In genomic region chr1:37553927-37554808, GRCh38 we compare ENCODE assay signal across 8 cellular contexts. TPM values are rescaled to one million over a fixed set of nuclear protein-coding genes. Genes with fewer than 3 reads are reported as not detected.
DNase-seq lines count a peak whose midpoint lies in the region; ATAC-seq, FAIRE-seq and TF ChIP-seq lines count a peak whose summit lies in the region.

A gene with protein sequence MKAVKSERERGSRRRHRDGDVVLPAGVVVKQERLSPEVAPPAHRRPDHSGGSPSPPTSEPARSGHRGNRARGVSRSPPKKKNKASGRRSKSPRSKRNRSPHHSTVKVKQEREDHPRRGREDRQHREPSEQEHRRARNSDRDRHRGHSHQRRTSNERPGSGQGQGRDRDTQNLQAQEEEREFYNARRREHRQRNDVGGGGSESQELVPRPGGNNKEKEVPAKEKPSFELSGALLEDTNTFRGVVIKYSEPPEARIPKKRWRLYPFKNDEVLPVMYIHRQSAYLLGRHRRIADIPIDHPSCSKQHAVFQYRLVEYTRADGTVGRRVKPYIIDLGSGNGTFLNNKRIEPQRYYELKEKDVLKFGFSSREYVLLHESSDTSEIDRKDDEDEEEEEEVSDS (minus strand): TSS chr1:37554293. CDS start chr1:37554229, 64 bp downstream.

- peak within 1 kb of the TSS; percentile 62 for H3K27ac ChIP-seq in ACC112 (ENCODE audit: low read depth, low read length)
- peak within 1 kb of the TSS; percentile 88 for H3K27ac ChIP-seq in keratinocyte (ENCODE audit: control insufficient read depth, insufficient read depth, low read length)

- dilution Hi-C loops in keratinocyte (cut with MboI; ENCODE audit: extremely low pct_ligation_motif_present, low sequenced_read_pairs), result no loop called here

- peaks cover 3% of the 10 kb centered on the region for H3K9me1 ChIP-seq in keratinocyte (ENCODE audit: control insufficient read depth, extremely low read depth, insufficient read depth, low read length)

- peak within 1 kb of the TSS; percentile 95 for H3K9ac ChIP-seq in keratinocyte (ENCODE audit: control insufficient read depth, extremely low read depth, insufficient read depth, low read length)

- peaks cover 40% of the 10 kb centered on the region for H3K79me2 ChIP-seq in ACC112 (ENCODE audit: control insufficient read depth, insufficient read depth, low read length, unreplicated experiment)
- H3K79me2 ChIP-seq in keratinocyte (ENCODE audit: control insufficient read depth, insufficient read depth, low read length), result peaks cover 38% of the 10 kb centered on the region

- peak; percentile 71 for FAIRE-seq in keratinocyte (lab: Jason Lieb, UNC)

- TF ChIP-seq CTCF in keratinocyte (optimal IDR thresholded peaks at IDR 0.05 in 1 of 3, IDR thresholded peaks at IDR 0.05 in 1 of 3, conservative IDR thresholded peaks at IDR 0.05 in 1 of 3; ENCODE audit: extremely low read depth in 1 of 3, insufficient read depth in 2 of 3, low read length in 3 of 3), result no peak

- H3K27me3 ChIP-seq in ACC112 (ENCODE audit: insufficient read depth, low read length), result no peaks in the 10 kb centered on the region
- H3K27me3 ChIP-seq in keratinocyte (ENCODE audit: control insufficient read depth, extremely low read depth, insufficient read depth, low read length), result no peaks in the 10 kb centered on the region

- peak; percentile 100 for DNase-seq in NCI-H510A (lab: John Stamatoyannopoulos, UW)
- peak; percentile 85 for DNase-seq in activated CD4-positive, CD25-positive, alpha-beta regulatory T cell treated with anti-CD3 and anti-CD28 coated beads, Interleukin-2, amount 50 U/mL, for 72 hours
- peak; percentile 97 for DNase-seq in cerebellar cortex (ENCODE audit: low spot score)
- DNase-seq in keratinocyte (ENCODE audit: low read depth, low spot score), result peak; percentile 38
- peak; percentile 81 to 88 (median 83) for DNase-seq in stimulated activated CD4-positive, alpha-beta T cell treated with anti-CD3 and anti-CD28 coated beads, Interleukin-12 subunit alpha, Interleukin-12 subunit beta, amount 100 ng/mL, for 48 hours (ENCODE audit: low read depth in 2 of 3, low spot score in 1 of 3)

- ATAC-seq in GM18909 (IDR thresholded peaks at IDR 0.05; ENCODE audit: poor library complexity, unreplicated experiment) (peak; percentile 91), HG03378 (IDR thresholded peaks at IDR 0.05; ENCODE audit: unreplicated experiment) (peak; percentile 80)

- H3K4me2 ChIP-seq in keratinocyte (ENCODE audit: control insufficient read depth, extremely low read depth, insufficient read depth, low read depth, low read length), result peak within 1 kb of the TSS; percentile 95

- H3K36me3 ChIP-seq in ACC112 (ENCODE audit: insufficient read depth, low read length) (no peaks in the 10 kb centered on the region; the same call in 1 of the 2 replicates), keratinocyte (ENCODE audit: control insufficient read depth in 2 of 2, extremely low read depth in 1 of 2, insufficient read depth in 2 of 2, low read length in 2 of 2) (peaks cover 2 to 15% of the 10 kb centered on the region in 2 experiments)

- H3K9me3 ChIP-seq in keratinocyte (ENCODE audit: control insufficient read depth, low read depth, low read length), result no peaks in the 10 kb centered on the region

- H4K20me1 ChIP-seq in keratinocyte (ENCODE audit: control insufficient read depth, extremely low read depth, insufficient read depth, low read length), result no peaks in the 10 kb centered on the region

- H2AFZ ChIP-seq in ACC112 (ENCODE audit: low read length, unreplicated experiment) (peak within 1 kb of the TSS; percentile 8), keratinocyte (ENCODE audit: control insufficient read depth, low read length) (peak within 1 kb of the TSS; percentile 86)

- H3K4me3 ChIP-seq in ACC112 (ENCODE audit: low read depth, low read length), result peak within 1 kb of the TSS; percentile 93
- H3K4me3 ChIP-seq in keratinocyte (ENCODE audit: control insufficient read depth in 2 of 3, extremely low read depth in 1 of 3, insufficient read depth in 2 of 3, low read depth in 1 of 3, low read length in 3 of 3), result peak within 1 kb of the TSS; percentile 94 to 98 (median 98)

- H3K4me1 ChIP-seq in ACC112 (ENCODE audit: control insufficient read depth, insufficient read depth, low read length, unreplicated experiment) (peaks cover 34% of the 10 kb centered on the region), keratinocyte (ENCODE audit: control insufficient read depth, extremely low read depth, insufficient read depth, low read length) (peaks cover 21% of the 10 kb centered on the region)

RNA-seq across cellular contexts. Expression of the gene that starts here (rescaled TPM):
- 6.7 to 8.9 TPM (median 7.1 TPM) in 3 replicates for polyA plus RNA-seq in keratinocyte
- polyA plus RNA-seq in keratinocyte (2011; ENCODE audit: low read depth), result 11.6 TPM
- polyA plus RNA-seq in keratinocyte (2011; cell fraction: cytosol; rRNA removed), result 3.9 and 5.9 TPM in 2 replicates
- 12.5 and 16.8 TPM in 2 replicates for polyA plus RNA-seq in keratinocyte (2011; cell fraction: nucleus; rRNA removed)
- polyA plus RNA-seq in keratinocyte (2012; ENCODE audit: low replicate concordance), result 7.1 and 7.9 TPM in 2 replicates
- 5.3 to 12.3 TPM (median 8.6 TPM) in 3 replicates for polyA minus RNA-seq in keratinocyte
- 6.9 TPM for polyA minus RNA-seq in keratinocyte (2011; cell fraction: cytosol; rRNA and poly(A)+ RNA removed)
- polyA minus RNA-seq in keratinocyte (2011; cell fraction: nucleus; rRNA and poly(A)+ RNA removed), result 15.0 and 18.6 TPM in 2 replicates

Comparison
In these comparisons a context has a peak if more than half of its experiments do, and no peak if none do; other contexts are left out.
1. Peak in every context shown above with its lines: DNase-seq, ATAC-seq, H3K4me3 ChIP-seq and H3K27ac ChIP-seq.
2. DNase-seq: peak in every context shown above with its lines; median percentile 100 in NCI-H510A; 97 in cerebellar cortex; 85 in activated CD4-positive, CD25-positive, alpha-beta regulatory T cell treated with anti-CD3 and anti-CD28 coated beads, Interleukin-2, amount 50 U/mL, for 72 hours; 83 in stimulated activated CD4-positive, alpha-beta T cell treated with anti-CD3 and anti-CD28 coated beads, Interleukin-12 subunit alpha, Interleukin-12 subunit beta, amount 100 ng/mL, for 48 hours; 38 in keratinocyte.